In genomic region chr3:193662757-193663322, GRCh38 we compare ENCODE assay signal across 1 cellular context.
A peak's percentile ranks its signal among the peaks of the same experiment; 100 is the strongest.
TF ChIP-seq lines count a peak whose summit lies in the region.

No MANE protein-coding gene starts in this region.

TF ChIP-seq in K562, 482 proteins besides CTCF, POLR2A, EP300 and RAD21 (continues in another document):
- TF ChIP-seq ZNF354B (CRISPR knock-in tag; IDR thresholded peaks at IDR 0.05) (no peak), CC2D1A (IDR thresholded peaks at IDR 0.05) (no peak), SAFB2 (IDR thresholded peaks at IDR 0.05; ENCODE audit: borderline replicate concordance, low read depth, low read length, severe bottlenecking) (no peak), ZNF583 (CRISPR knock-in tag; IDR thresholded peaks at IDR 0.05) (no peak), ZBTB43 (CRISPR knock-in tag; IDR thresholded peaks at IDR 0.05) (no peak), RHOXF2B (CRISPR knock-in tag; conservative IDR thresholded peaks at IDR 0.05) (no peak), MYBL2 (IDR thresholded peaks at IDR 0.05; ENCODE audit: low read depth) (no peak), MYBL2 (CRISPR knock-in tag; IDR thresholded peaks at IDR 0.05; ENCODE audit: borderline replicate concordance) (no peak), SMARCB1 (IDR thresholded peaks at IDR 0.05; ENCODE audit: insufficient read length, low read depth) (no peak), CAMTA2 (CRISPR knock-in tag; conservative IDR thresholded peaks at IDR 0.05) (no peak), LARP7 (IDR thresholded peaks at IDR 0.05) (no peak), STAT5A (IDR thresholded peaks at IDR 0.05; ENCODE audit: borderline replicate concordance, low read length) (0 out of 2 replicates have a peak, but pooled peaks have one; percentile 7), ZNF316 (IDR thresholded peaks at IDR 0.05) (peak; percentile 35; the same call in 1 of the 2 replicates), GATAD2B (IDR thresholded peaks at IDR 0.05; ENCODE audit: borderline replicate concordance) (peak; percentile 41; the same call in 1 of the 2 replicates), ZNF407 (IDR thresholded peaks at IDR 0.05; ENCODE audit: low read depth) (no peak), RFX7 (CRISPR knock-in tag; IDR thresholded peaks at IDR 0.05) (no peak), C11orf30 (IDR thresholded peaks at IDR 0.05; ENCODE audit: low read depth) (peak; percentile 58; the same call in 1 of the 2 replicates), CHD2 (IDR thresholded peaks at IDR 0.05; ENCODE audit: low read depth, low read length) (no peak), TRIM24 (IDR thresholded peaks at IDR 0.05) (no peak; a peak in 1 of 4 replicates), TAF7 (tag; IDR thresholded peaks at IDR 0.05) (no peak), HDAC2 (IDR thresholded peaks at IDR 0.05) (no peak), ATF1 (CRISPR knock-in tag; IDR thresholded peaks at IDR 0.05) (no peak), ATF1 (tag; IDR thresholded peaks at IDR 0.05) (0 out of 2 replicates have a peak, but pooled peaks have one; percentile 29), HSF4 (CRISPR knock-in tag; IDR thresholded peaks at IDR 0.05; ENCODE audit: borderline replicate concordance) (no peak), HDAC6 (IDR thresholded peaks at IDR 0.05; ENCODE audit: low read depth, low read length) (no peak), MCM2 (IDR thresholded peaks at IDR 0.05; ENCODE audit: low read depth) (no peak), ZBTB17 (CRISPR knock-in tag; IDR thresholded peaks at IDR 0.05) (peak; percentile 55; the same call in 1 of the 2 replicates), ASH1L (IDR thresholded peaks at IDR 0.05; ENCODE audit: borderline replicate concordance, low read depth, partially characterized antibody) (no peak), DIDO1 (tag; IDR thresholded peaks at IDR 0.05; ENCODE audit: low read depth) (no peak), CREM (IDR thresholded peaks at IDR 0.05; ENCODE audit: low read depth) (no peak), NFE2 (IDR thresholded peaks at IDR 0.05; ENCODE audit: low read depth) (0 out of 2 replicates have a peak, but pooled peaks have one; percentile 9), MTA3 (IDR thresholded peaks at IDR 0.05; ENCODE audit: borderline replicate concordance) (no peak), NFRKB (IDR thresholded peaks at IDR 0.05; ENCODE audit: low read depth) (no peak), CREB3L1 (IDR thresholded peaks at IDR 0.05; ENCODE audit: borderline replicate concordance, low read depth) (no peak), CTBP1 (IDR thresholded peaks at IDR 0.05; ENCODE audit: borderline replicate concordance) (no peak), ERF (CRISPR knock-in tag; IDR thresholded peaks at IDR 0.05) (no peak), MTF1 (CRISPR knock-in tag; IDR thresholded peaks at IDR 0.05; ENCODE audit: borderline replicate concordance) (no peak), COPS2 (conservative IDR thresholded peaks at IDR 0.05) (no peak), KHSRP (IDR thresholded peaks at IDR 0.05) (no peak), RBM22 (IDR thresholded peaks at IDR 0.05; ENCODE audit: low read depth, low read length, poor library complexity, severe bottlenecking) (no peak), ELF2 (CRISPR knock-in tag; IDR thresholded peaks at IDR 0.05) (no peak), DMBX1 (CRISPR knock-in tag; IDR thresholded peaks at IDR 0.05; ENCODE audit: borderline replicate concordance) (0 out of 2 replicates have a peak, but pooled peaks have one; percentile 48)
- TF ChIP-seq, protein P1, sequence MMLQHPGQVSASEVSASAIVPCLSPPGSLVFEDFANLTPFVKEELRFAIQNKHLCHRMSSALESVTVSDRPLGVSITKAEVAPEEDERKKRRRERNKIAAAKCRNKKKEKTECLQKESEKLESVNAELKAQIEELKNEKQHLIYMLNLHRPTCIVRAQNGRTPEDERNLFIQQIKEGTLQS (IDR thresholded peaks at IDR 0.05) = peak; percentile 75; the same call in 1 of the 2 replicates
- TF ChIP-seq, protein P1 (CRISPR knock-in tag; conservative IDR thresholded peaks at IDR 0.05) = no peak
- TF ChIP-seq, protein P2, sequence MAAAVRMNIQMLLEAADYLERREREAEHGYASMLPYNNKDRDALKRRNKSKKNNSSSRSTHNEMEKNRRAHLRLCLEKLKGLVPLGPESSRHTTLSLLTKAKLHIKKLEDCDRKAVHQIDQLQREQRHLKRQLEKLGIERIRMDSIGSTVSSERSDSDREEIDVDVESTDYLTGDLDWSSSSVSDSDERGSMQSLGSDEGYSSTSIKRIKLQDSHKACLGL (CRISPR knock-in tag; IDR thresholded peaks at IDR 0.05; ENCODE audit: borderline replicate concordance, poor library complexity, severe bottlenecking) = no peak
- TF ChIP-seq, protein P3, sequence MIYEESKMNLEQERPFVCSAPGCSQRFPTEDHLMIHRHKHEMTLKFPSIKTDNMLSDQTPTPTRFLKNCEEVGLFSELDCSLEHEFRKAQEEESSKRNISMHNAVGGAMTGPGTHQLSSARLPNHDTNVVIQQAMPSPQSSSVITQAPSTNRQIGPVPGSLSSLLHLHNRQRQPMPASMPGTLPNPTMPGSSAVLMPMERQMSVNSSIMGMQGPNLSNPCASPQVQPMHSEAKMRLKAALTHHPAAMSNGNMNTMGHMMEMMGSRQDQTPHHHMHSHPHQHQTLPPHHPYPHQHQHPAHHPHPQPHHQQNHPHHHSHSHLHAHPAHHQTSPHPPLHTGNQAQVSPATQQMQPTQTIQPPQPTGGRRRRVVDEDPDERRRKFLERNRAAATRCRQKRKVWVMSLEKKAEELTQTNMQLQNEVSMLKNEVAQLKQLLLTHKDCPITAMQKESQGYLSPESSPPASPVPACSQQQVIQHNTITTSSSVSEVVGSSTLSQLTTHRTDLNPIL (CRISPR knock-in tag; IDR thresholded peaks at IDR 0.05) = no peak
- TF ChIP-seq, protein P4, sequence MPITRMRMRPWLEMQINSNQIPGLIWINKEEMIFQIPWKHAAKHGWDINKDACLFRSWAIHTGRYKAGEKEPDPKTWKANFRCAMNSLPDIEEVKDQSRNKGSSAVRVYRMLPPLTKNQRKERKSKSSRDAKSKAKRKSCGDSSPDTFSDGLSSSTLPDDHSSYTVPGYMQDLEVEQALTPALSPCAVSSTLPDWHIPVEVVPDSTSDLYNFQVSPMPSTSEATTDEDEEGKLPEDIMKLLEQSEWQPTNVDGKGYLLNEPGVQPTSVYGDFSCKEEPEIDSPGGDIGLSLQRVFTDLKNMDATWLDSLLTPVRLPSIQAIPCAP (CRISPR knock-in tag; IDR thresholded peaks at IDR 0.05; ENCODE audit: borderline replicate concordance) = no peak
- TF ChIP-seq, protein P5, sequence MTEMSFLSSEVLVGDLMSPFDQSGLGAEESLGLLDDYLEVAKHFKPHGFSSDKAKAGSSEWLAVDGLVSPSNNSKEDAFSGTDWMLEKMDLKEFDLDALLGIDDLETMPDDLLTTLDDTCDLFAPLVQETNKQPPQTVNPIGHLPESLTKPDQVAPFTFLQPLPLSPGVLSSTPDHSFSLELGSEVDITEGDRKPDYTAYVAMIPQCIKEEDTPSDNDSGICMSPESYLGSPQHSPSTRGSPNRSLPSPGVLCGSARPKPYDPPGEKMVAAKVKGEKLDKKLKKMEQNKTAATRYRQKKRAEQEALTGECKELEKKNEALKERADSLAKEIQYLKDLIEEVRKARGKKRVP (CRISPR knock-in tag; IDR thresholded peaks at IDR 0.05) = peak; percentile 38; the same call in 1 of the 2 replicates
- TF ChIP-seq, protein P6, sequence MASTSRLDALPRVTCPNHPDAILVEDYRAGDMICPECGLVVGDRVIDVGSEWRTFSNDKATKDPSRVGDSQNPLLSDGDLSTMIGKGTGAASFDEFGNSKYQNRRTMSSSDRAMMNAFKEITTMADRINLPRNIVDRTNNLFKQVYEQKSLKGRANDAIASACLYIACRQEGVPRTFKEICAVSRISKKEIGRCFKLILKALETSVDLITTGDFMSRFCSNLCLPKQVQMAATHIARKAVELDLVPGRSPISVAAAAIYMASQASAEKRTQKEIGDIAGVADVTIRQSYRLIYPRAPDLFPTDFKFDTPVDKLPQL (IDR thresholded peaks at IDR 0.05; ENCODE audit: extremely low read depth, insufficient read length) = no peak
- TF ChIP-seq, protein P7, sequence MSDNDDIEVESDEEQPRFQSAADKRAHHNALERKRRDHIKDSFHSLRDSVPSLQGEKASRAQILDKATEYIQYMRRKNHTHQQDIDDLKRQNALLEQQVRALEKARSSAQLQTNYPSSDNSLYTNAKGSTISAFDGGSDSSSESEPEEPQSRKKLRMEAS (CRISPR knock-in tag; IDR thresholded peaks at IDR 0.05) = no peak
- TF ChIP-seq, protein P8, sequence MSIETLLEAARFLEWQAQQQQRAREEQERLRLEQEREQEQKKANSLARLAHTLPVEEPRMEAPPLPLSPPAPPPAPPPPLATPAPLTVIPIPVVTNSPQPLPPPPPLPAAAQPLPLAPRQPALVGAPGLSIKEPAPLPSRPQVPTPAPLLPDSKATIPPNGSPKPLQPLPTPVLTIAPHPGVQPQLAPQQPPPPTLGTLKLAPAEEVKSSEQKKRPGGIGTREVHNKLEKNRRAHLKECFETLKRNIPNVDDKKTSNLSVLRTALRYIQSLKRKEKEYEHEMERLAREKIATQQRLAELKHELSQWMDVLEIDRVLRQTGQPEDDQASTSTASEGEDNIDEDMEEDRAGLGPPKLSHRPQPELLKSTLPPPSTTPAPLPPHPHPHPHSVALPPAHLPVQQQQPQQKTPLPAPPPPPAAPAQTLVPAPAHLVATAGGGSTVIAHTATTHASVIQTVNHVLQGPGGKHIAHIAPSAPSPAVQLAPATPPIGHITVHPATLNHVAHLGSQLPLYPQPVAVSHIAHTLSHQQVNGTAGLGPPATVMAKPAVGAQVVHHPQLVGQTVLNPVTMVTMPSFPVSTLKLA (conservative IDR thresholded peaks at IDR 0.05) = peak; percentile 23 to 30; a peak in 1 of 4 replicates
